In the genomic region with DNA sequence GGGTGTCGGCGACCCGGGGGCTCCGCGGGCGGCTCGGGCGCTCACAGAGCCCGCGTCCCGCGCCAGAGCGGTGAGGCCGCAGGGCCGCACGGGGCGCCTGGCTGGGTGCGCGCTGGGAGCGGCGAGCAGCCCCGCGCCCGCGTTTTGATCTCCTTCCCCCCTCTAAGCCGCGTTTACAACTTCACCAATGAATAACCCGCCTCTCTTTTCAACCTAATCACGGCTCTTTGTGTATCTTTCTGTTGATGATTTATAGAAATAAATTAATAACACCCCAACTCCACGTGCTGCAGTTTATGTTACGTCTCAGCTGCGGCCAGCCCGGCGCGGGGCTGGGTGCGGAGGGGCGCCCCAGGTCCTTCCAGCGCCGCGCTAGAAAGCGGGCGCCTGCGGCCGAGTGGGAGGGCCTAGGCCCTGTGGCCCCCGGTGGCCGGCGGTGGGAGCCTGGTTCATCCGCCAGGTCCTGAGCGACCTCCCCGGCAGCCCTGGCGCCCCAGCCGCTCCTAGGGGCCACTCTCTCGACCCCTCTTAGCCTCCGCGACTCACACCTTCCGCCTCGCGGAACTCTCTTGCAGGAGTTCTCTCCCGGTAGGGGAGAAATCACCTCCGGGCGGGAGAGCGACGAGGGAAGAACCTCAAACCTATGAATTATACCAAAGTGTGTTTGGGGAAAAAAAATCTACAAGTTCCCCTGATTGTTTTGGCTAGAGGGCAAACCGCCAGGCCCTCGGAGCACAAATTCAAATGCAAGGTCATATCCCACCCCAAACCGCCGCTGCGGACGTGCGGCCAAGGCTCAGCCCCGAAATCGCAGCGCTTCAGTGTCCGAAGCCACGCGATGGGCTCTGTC, we compare ENCODE assay signal across 9 cellular contexts. TPM values are rescaled to one million over a fixed set of nuclear protein-coding genes. Genes with fewer than 3 reads are reported as not detected.
DNase-seq lines count a peak whose midpoint lies in the region; ATAC-seq, FAIRE-seq and TF ChIP-seq lines count a peak whose summit lies in the region.
"Had no signal": no experiment of that assay in that cellular context is flagged by ENCODE, and none has a peak within 500 bp of the region (broad histone marks: within the 10 kb centered on the region; RNA-seq: fewer than 3 reads in every experiment).

No MANE protein-coding gene starts in this region.

- no peaks in the 10 kb centered on the region for H3K9me1 ChIP-seq in keratinocyte (ENCODE audit: control insufficient read depth, extremely low read depth, insufficient read depth, low read length)

- no peaks in the 10 kb centered on the region for H3K9me3 ChIP-seq in keratinocyte (ENCODE audit: control insufficient read depth, low read depth, low read length)

- CTCF ChIA-PET in activated CD4-positive, alpha-beta T cell treated with anti-CD3 and anti-CD28 coated beads for 36 hours (lab: Charles Lee), result no interaction called here

- H3K27me3 ChIP-seq in keratinocyte (ENCODE audit: control insufficient read depth, extremely low read depth, insufficient read depth, low read length), result peaks cover 88% of the 10 kb centered on the region

- no peaks in the 10 kb centered on the region for H3K9me3 Mint-ChIP-seq in activated CD4-positive, alpha-beta T cell treated with anti-CD3 and anti-CD28 coated beads for 36 hours (ENCODE audit: low read depth)
- H3K9me3 Mint-ChIP-seq in activated T-cell treated with anti-CD3 and anti-CD28 coated beads, Interleukin-2, amount 50 U/mL, for 4 hours, result no peaks in the 10 kb centered on the region
- H3K9me3 Mint-ChIP-seq in stimulated activated naive CD8-positive, alpha-beta T cell treated with anti-CD3 and anti-CD28 coated beads, Interleukin-15, Interleukin-2, amounts not matched to agents 100 ng/mL and 50 ng/mL, for 24 hours, result no peaks in the 10 kb centered on the region

- dilution Hi-C loops in keratinocyte (cut with MboI; ENCODE audit: extremely low pct_ligation_motif_present, low sequenced_read_pairs), result no loop called here

- WGBS in lower leg skin, 2 donors, result 3 to 4% methylated on average over 72 to 76 of the region's 76 CpGs

- peaks cover 73% of the 10 kb centered on the region for H3K27me3 Mint-ChIP-seq in activated CD4-positive, alpha-beta T cell treated with anti-CD3 and anti-CD28 coated beads for 36 hours
- H3K27me3 Mint-ChIP-seq in activated T-cell treated with anti-CD3 and anti-CD28 coated beads, Interleukin-2, amount 50 U/mL, for 4 hours (ENCODE audit: low read depth), result peaks cover 84% of the 10 kb centered on the region
- peaks cover 79% of the 10 kb centered on the region for H3K27me3 Mint-ChIP-seq in stimulated activated naive CD8-positive, alpha-beta T cell treated with anti-CD3 and anti-CD28 coated beads, Interleukin-15, Interleukin-2, amounts not matched to agents 100 ng/mL and 50 ng/mL, for 24 hours

- no peak overlapping the region for H3K27ac Mint-ChIP-seq in activated CD4-positive, alpha-beta T cell treated with anti-CD3 and anti-CD28 coated beads for 36 hours
- H3K27ac Mint-ChIP-seq in stimulated activated naive CD8-positive, alpha-beta T cell treated with anti-CD3 and anti-CD28 coated beads, Interleukin-15, Interleukin-2, amounts not matched to agents 100 ng/mL and 50 ng/mL, for 24 hours, result peak overlapping the region; percentile 65

- POLR2A ChIA-PET in activated CD4-positive, alpha-beta T cell treated with anti-CD3 and anti-CD28 coated beads for 36 hours (lab: Charles Lee), result no interaction called here

- H3K4me3 Mint-ChIP-seq in activated CD4-positive, alpha-beta T cell treated with anti-CD3 and anti-CD28 coated beads for 36 hours, result peak overlapping the region; percentile 38
- peak overlapping the region; percentile 39 for H3K4me3 Mint-ChIP-seq in activated T-cell treated with anti-CD3 and anti-CD28 coated beads, Interleukin-2, amount 50 U/mL, for 4 hours
- H3K4me3 Mint-ChIP-seq in stimulated activated naive CD8-positive, alpha-beta T cell treated with anti-CD3 and anti-CD28 coated beads, Interleukin-15, Interleukin-2, amounts not matched to agents 100 ng/mL and 50 ng/mL, for 24 hours, result peak overlapping the region; percentile 80

- H3K36me3 Mint-ChIP-seq in activated CD4-positive, alpha-beta T cell treated with anti-CD3 and anti-CD28 coated beads for 36 hours (ENCODE audit: low read depth), result no peaks in the 10 kb centered on the region
- H3K36me3 Mint-ChIP-seq in activated T-cell treated with anti-CD3 and anti-CD28 coated beads, Interleukin-2, amount 50 U/mL, for 4 hours (ENCODE audit: insufficient read depth), result no peaks in the 10 kb centered on the region
- no peaks in the 10 kb centered on the region for H3K36me3 Mint-ChIP-seq in stimulated activated naive CD8-positive, alpha-beta T cell treated with anti-CD3 and anti-CD28 coated beads, Interleukin-15, Interleukin-2, amounts not matched to agents 100 ng/mL and 50 ng/mL, for 24 hours (ENCODE audit: low read depth)

- peak overlapping the region; percentile 85 for H3K4me2 ChIP-seq in keratinocyte (ENCODE audit: control insufficient read depth, extremely low read depth, insufficient read depth, low read depth, low read length)

- H4K20me1 ChIP-seq in keratinocyte (ENCODE audit: control insufficient read depth, extremely low read depth, insufficient read depth, low read length), result no peaks in the 10 kb centered on the region

- H3K36me3 ChIP-seq in keratinocyte (ENCODE audit: control insufficient read depth in 2 of 2, extremely low read depth in 1 of 2, insufficient read depth in 2 of 2, low read length in 2 of 2), result no peaks in the 10 kb centered on the region

- TF ChIP-seq CTCF in keratinocyte (optimal IDR thresholded peaks at IDR 0.05 in 1 of 3, IDR thresholded peaks at IDR 0.05 in 1 of 3, conservative IDR thresholded peaks at IDR 0.05 in 1 of 3; ENCODE audit: extremely low read depth in 1 of 3, insufficient read depth in 2 of 3, low read length in 3 of 3), result no peak
- TF ChIP-seq CTCF in lower leg skin (IDR thresholded peaks at IDR 0.05), result no peak

- no peak overlapping the region for H3K9ac ChIP-seq in keratinocyte (ENCODE audit: control insufficient read depth, extremely low read depth, insufficient read depth, low read length)

- H3K4me3 ChIP-seq in keratinocyte (ENCODE audit: control insufficient read depth in 2 of 3, extremely low read depth in 1 of 3, insufficient read depth in 2 of 3, low read depth in 1 of 3, low read length in 3 of 3) (no peak overlapping the region), lower leg skin (ENCODE audit: low read depth, poor library complexity, severe bottlenecking) (no peak overlapping the region)

- H3K79me2 ChIP-seq in keratinocyte (ENCODE audit: control insufficient read depth, insufficient read depth, low read length), result no peaks in the 10 kb centered on the region

- no peak overlapping the region for H3K27ac ChIP-seq in keratinocyte (ENCODE audit: control insufficient read depth, insufficient read depth, low read length)

- peaks cover 13% of the 10 kb centered on the region for H3K4me1 ChIP-seq in keratinocyte (ENCODE audit: control insufficient read depth, extremely low read depth, insufficient read depth, low read length)

- peaks cover 19% of the 10 kb centered on the region for H3K4me1 Mint-ChIP-seq in activated CD4-positive, alpha-beta T cell treated with anti-CD3 and anti-CD28 coated beads for 36 hours
- H3K4me1 Mint-ChIP-seq in activated T-cell treated with anti-CD3 and anti-CD28 coated beads, Interleukin-2, amount 50 U/mL, for 4 hours (ENCODE audit: low read depth), result peaks cover 24% of the 10 kb centered on the region
- peaks cover 31% of the 10 kb centered on the region for H3K4me1 Mint-ChIP-seq in stimulated activated naive CD8-positive, alpha-beta T cell treated with anti-CD3 and anti-CD28 coated beads, Interleukin-15, Interleukin-2, amounts not matched to agents 100 ng/mL and 50 ng/mL, for 24 hours (ENCODE audit: low read depth)

- no peak for FAIRE-seq in keratinocyte (lab: Jason Lieb, UNC)

- intact Hi-C loops in activated CD4-positive, alpha-beta T cell treated with anti-CD3 and anti-CD28 coated beads for 36 hours (cut with DNase I, micrococcal nuclease), result loop anchor here in 1 of 2 experiments (2.0 to 5.0 kb wide), 5 partner anchors 34 to 818 kb away; partner anchors contain the start of gene LHX1
- intact Hi-C loops in lower leg skin (cut with DNase I; ENCODE audit: low total_unique reads), result no loop called here

- no peak for TF ChIP-seq POLR2A in lower leg skin (IDR thresholded peaks at IDR 0.05)

- peak; percentile 24 for DNase-seq in activated CD4-positive, alpha-beta T cell treated with anti-CD3 and anti-CD28 coated beads for 36 hours
- no peak for DNase-seq in activated CD4-positive, alpha-beta T cell treated with anti-CD3 and anti-CD28 coated beads for 4 hours
- no peak for DNase-seq in activated T-cell treated with anti-CD3 and anti-CD28 coated beads, Interleukin-2, amount 50 U/mL, for 4 hours
- DNase-seq in keratinocyte (ENCODE audit: low read depth, low spot score) (no peak), mesenteric fat pad (ENCODE audit: low spot score) (no peak), lower leg skin (ENCODE audit: low spot score in 2 of 2) (no peak)

- no peak for ATAC-seq in activated CD4-positive, alpha-beta T cell treated with anti-CD3 and anti-CD28 coated beads for 36 hours
- ATAC-seq in activated T-cell treated with anti-CD3 and anti-CD28 coated beads, Interleukin-2, amount 50 U/mL, for 4 hours, result peak; percentile 44 to 72
- no peak for ATAC-seq in GM19463 (IDR thresholded peaks at IDR 0.05; ENCODE audit: unreplicated experiment)

- no peak overlapping the region for H2AFZ ChIP-seq in keratinocyte (ENCODE audit: control insufficient read depth, low read length)

RNA-seq across cellular contexts. Expression of gene HNF1B, which starts 1.9 kb away (rescaled TPM):
- total RNA-seq in activated CD4-positive, alpha-beta T cell treated with anti-CD3 and anti-CD28 coated beads for 36 hours, result not detected
- under 1 TPM in 1 of 3 donors, not detected in 2; 0.16 TPM for total RNA-seq in activated T-cell treated with anti-CD3 and anti-CD28 coated beads, Interleukin-2, amount 50 U/mL, for 4 hours
- not detected in 3 replicates for polyA plus RNA-seq in keratinocyte
- polyA plus RNA-seq in keratinocyte (2011; ENCODE audit: low read depth), result not detected
- not detected in 2 replicates for polyA plus RNA-seq in keratinocyte (2011; cell fraction: cytosol; rRNA removed)
- polyA plus RNA-seq in keratinocyte (2011; cell fraction: nucleus; rRNA removed), result not detected in 2 replicates
- not detected in 2 replicates for polyA plus RNA-seq in keratinocyte (2012; ENCODE audit: low replicate concordance)
- polyA minus RNA-seq in keratinocyte, result not detected in 3 replicates
- polyA minus RNA-seq in keratinocyte (2011; cell fraction: cytosol; rRNA and poly(A)+ RNA removed), result not detected
- polyA minus RNA-seq in keratinocyte (2011; cell fraction: nucleus; rRNA and poly(A)+ RNA removed), result not detected in 2 replicates
- total RNA-seq in mesenteric fat pad (not detected), lower leg skin (not detected)
- total RNA-seq: HT1080 had no signal

Comparison
In these comparisons a context has a peak if more than half of its experiments do, and no peak if none do; other contexts are left out.
1. ATAC-seq: peak in activated T-cell treated with anti-CD3 and anti-CD28 coated beads, Interleukin-2, amount 50 U/mL, for 4 hours (2 of 2); none in activated CD4-positive, alpha-beta T cell treated with anti-CD3 and anti-CD28 coated beads for 36 hours (single experiment) and GM19463 (single experiment).
2. Peak in every context shown above with its lines, with median percentiles within 50 percentile points of each other: H3K4me3 Mint-ChIP-seq.